In genomic region chr6:92777146-92777740, GRCh38 we compare ENCODE assay signal across 1 cellular context.
TF ChIP-seq lines count a peak whose summit lies in the region.

No MANE protein-coding gene starts in this region.

TF ChIP-seq in H1, 55 proteins besides CTCF, POLR2A, EP300 and RAD21:
- TF ChIP-seq BCL11A (IDR thresholded peaks at IDR 0.05; ENCODE audit: low read depth in 2 of 2, low read length in 2 of 2) (no peak), EGR1 (IDR thresholded peaks at IDR 0.05; ENCODE audit: borderline replicate concordance, low read depth, low read length) (no peak), YY1 (IDR thresholded peaks at IDR 0.05; ENCODE audit: low read depth, low read length) (no peak), TEAD4 (IDR thresholded peaks at IDR 0.05; ENCODE audit: low read depth, low read length) (0 out of 2 replicates have a peak, but pooled peaks have one; percentile 3), CBX8 (IDR thresholded peaks at IDR 0.05; ENCODE audit: borderline replicate concordance, low read depth, low read length) (no peak), BRCA1 (IDR thresholded peaks at IDR 0.05; ENCODE audit: low read depth, low read length) (no peak), POLR2AphosphoS5 (IDR thresholded peaks at IDR 0.05; ENCODE audit: low read depth, low read length) (no peak), KDM5A (IDR thresholded peaks at IDR 0.05; ENCODE audit: low read length) (no peak)
